In the genomic region with DNA sequence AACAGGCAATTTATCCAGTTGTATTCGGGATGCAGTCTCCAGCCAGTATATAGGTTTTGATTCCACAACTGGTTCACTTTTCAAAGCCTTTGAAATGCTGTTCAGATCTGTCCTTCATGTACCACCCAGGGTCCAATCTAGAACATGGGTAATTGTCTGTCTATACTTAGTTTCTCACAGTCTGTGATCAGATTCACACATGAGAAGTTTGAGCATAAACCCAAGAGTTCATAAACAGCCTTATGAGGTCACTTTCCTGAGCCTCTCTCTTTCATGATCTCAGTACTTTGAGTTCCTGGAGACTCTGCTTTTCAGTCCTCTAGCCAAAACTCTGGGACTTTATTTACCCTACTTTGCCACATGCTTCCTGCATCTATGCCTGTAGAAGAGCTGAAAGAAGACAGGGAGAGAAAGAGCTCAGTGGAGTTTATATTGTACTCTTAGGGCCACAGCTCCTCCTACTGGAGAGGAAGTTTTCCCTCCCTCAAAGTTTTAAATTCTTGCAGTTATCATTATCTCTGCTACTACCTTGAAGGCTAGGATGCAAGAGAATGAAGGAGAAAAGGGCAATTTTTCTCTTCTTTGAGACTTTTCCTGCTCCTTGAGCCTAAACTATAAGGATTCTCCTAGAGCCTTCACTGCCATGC, we compare ENCODE assay signal across 9 cellular contexts.
DNase-seq lines count a peak whose midpoint lies in the region; ATAC-seq and TF ChIP-seq lines count a peak whose summit lies in the region.
"Had no signal": no experiment of that assay in that cellular context is flagged by ENCODE, and none has a peak within 500 bp of the region (broad histone marks: within the 10 kb centered on the region; RNA-seq: fewer than 3 reads in every experiment).

No MANE protein-coding gene starts in this region.

- no peak overlapping the region for H3K4me3 ChIP-seq in fibroblast of villous mesenchyme (ENCODE audit: low read depth, low read length)
- H3K4me3 ChIP-seq in retinal pigment epithelial cell (ENCODE audit: low read length): no peak overlapping the region
- H3K4me3 ChIP-seq: skin epidermis had no signal

- ATAC-seq in SK-N-SH treated with all-trans-retinoic acid at 6 μM for 48 hours (peak; percentile 56), HG03457 (IDR thresholded peaks at IDR 0.05; ENCODE audit: unreplicated experiment) (no peak), GM19395 (IDR thresholded peaks at IDR 0.05; ENCODE audit: unreplicated experiment) (no peak)

- DNase-seq in ELF-1 (ENCODE audit: low read depth, low spot score): peak; percentile 46
- peak; percentile 68 for DNase-seq in HCEC 1CT
- DNase-seq in fibroblast of villous mesenchyme (ENCODE audit: low read depth): peak; percentile 70
- DNase-seq in retinal pigment epithelial cell (ENCODE audit: low read depth): peak; percentile 6
- DNase-seq in NCI-H2196 (lab: John Stamatoyannopoulos, UW; ENCODE audit: unreplicated experiment): no peak

- TF ChIP-seq CTCF in fibroblast of villous mesenchyme (IDR thresholded peaks at IDR 0.05; ENCODE audit: insufficient read depth, low read depth, low read length): peak; percentile 75
- peak; percentile 74 for TF ChIP-seq CTCF in retinal pigment epithelial cell (conservative IDR thresholded peaks at IDR 0.05; ENCODE audit: low read depth, low read length)

TF ChIP-seq in SK-N-SH treated with all-trans-retinoic acid at 6 μM for 48 hours, 23 proteins besides CTCF, POLR2A, EP300 and RAD21:
- TF ChIP-seq, protein P1, sequence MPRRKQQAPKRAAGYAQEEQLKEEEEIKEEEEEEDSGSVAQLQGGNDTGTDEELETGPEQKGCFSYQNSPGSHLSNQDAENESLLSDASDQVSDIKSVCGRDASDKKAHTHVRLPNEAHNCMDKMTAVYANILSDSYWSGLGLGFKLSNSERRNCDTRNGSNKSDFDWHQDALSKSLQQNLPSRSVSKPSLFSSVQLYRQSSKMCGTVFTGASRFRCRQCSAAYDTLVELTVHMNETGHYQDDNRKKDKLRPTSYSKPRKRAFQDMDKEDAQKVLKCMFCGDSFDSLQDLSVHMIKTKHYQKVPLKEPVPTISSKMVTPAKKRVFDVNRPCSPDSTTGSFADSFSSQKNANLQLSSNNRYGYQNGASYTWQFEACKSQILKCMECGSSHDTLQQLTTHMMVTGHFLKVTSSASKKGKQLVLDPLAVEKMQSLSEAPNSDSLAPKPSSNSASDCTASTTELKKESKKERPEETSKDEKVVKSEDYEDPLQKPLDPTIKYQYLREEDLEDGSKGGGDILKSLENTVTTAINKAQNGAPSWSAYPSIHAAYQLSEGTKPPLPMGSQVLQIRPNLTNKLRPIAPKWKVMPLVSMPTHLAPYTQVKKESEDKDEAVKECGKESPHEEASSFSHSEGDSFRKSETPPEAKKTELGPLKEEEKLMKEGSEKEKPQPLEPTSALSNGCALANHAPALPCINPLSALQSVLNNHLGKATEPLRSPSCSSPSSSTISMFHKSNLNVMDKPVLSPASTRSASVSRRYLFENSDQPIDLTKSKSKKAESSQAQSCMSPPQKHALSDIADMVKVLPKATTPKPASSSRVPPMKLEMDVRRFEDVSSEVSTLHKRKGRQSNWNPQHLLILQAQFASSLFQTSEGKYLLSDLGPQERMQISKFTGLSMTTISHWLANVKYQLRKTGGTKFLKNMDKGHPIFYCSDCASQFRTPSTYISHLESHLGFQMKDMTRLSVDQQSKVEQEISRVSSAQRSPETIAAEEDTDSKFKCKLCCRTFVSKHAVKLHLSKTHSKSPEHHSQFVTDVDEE (CRISPR knock-in tag; IDR thresholded peaks at IDR 0.05): no peak
